In genomic region chr11:25441432-25441831, GRCh38 we compare ENCODE assay signal across 21 cellular contexts.
"Had no signal": no experiment of that assay in that cellular context is flagged by ENCODE, and none has a peak within 500 bp of the region (broad histone marks: within the 10 kb centered on the region; RNA-seq: fewer than 3 reads in every experiment).

No MANE protein-coding gene starts in this region.

- FAIRE-seq: astrocyte had no signal

- H3K27me3 ChIP-seq: breast epithelium, neural progenitor cell, spleen, testis, uterus had no signal

- DNase-seq: activated B cell treated with CpG ODN at 0.5 μM for 24 hours; activated CD4-positive, alpha-beta T cell treated with anti-CD3 and anti-CD28 coated beads for 4 hours; activated CD4-positive, alpha-beta T cell treated with anti-CD3 and anti-CD28 coated beads, Interleukin-2, amount 50 U/mL, for 48 hours; activated CD8-positive, alpha-beta memory T cell treated with anti-CD3 and anti-CD28 coated beads, Interleukin-2, amount 50 U/mL, for 48 hours; activated naive CD4-positive, alpha-beta T cell; activated T-cell treated with anti-CD3 and anti-CD28 coated beads, Interleukin-2, amount 50 U/mL, for 4 hours; cortex of kidney; endodermal cell; foreskin melanocyte; naive thymus-derived CD4-positive, alpha-beta T cell; spleen; stimulated activated CD4-positive, alpha-beta T cell treated with anti-CD3 and anti-CD28 coated beads, Interleukin-4, amount 100 ng/mL, for 1 hour; stimulated activated naive CD4-positive, alpha-beta T cell; T1000; testis; trophoblast cell; uterus had no signal

- H3K36me3 ChIP-seq: breast epithelium, neural progenitor cell, spleen, uterus had no signal

- H3K27ac ChIP-seq: breast epithelium, epithelial cell of prostate, neural progenitor cell, spleen, testis, uterus had no signal

- H2AFZ ChIP-seq: neural progenitor cell had no signal

- H3K4me3 ChIP-seq: breast epithelium, neural progenitor cell, spleen, testis, uterus had no signal

- H3K4me1 ChIP-seq: breast epithelium, neural progenitor cell, spleen, testis, uterus had no signal

- H3K9me3 ChIP-seq: breast epithelium, testis, uterus had no signal

- H3K9ac ChIP-seq: neural progenitor cell had no signal

- ATAC-seq: activated T-cell treated with anti-CD3 and anti-CD28 coated beads, Interleukin-2, amount 50 U/mL, for 4 hours; naive thymus-derived CD4-positive, alpha-beta T cell had no signal

- H3K4me2 ChIP-seq: neural progenitor cell had no signal
